Comparison of ENCODE assay signal across 23 cellular contexts in the genomic region with DNA sequence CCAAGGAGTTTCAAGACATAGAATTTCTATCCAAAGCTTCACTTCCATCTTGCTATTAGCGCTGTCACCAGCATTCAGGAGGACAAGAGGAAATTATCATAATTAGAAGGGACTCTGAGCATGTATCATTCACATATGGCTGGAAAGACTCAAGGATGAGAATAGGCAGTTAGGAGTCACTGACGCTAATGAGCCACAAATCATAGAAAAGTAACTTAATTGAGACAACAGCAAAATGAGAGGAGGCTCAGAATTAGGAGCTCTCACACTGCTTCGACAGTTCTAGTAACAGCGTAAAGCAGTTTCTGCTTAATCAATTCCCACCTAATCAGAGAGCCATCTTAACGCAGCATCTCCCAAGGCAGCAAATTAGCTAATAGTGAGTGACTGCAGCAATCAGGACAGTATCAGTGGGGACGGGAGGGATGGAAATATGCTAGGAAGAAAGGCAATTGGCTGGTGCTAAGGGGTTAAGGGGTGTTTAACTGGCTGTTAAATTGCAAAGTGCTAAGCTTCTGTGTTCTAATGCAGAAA. TPM values are rescaled to one million over a fixed set of nuclear protein-coding genes. Genes with fewer than 3 reads are reported as not detected.
A peak's percentile ranks its signal among the peaks of the same experiment; 100 is the strongest.
DNase-seq lines count a peak whose midpoint lies in the region; ATAC-seq and TF ChIP-seq lines count a peak whose summit lies in the region.
"Had no signal": no experiment of that assay in that cellular context is flagged by ENCODE, and none has a peak within 500 bp of the region (broad histone marks: within the 10 kb centered on the region; RNA-seq: fewer than 3 reads in every experiment).

No MANE protein-coding gene starts in this region.

- peaks cover 0 to 53% of the 10 kb centered on the region in 2 experiments; a peak in 2 of 4 replicates for H3K4me1 ChIP-seq in SK-N-SH (ENCODE audit: control insufficient read depth in 1 of 2, insufficient read depth in 2 of 2, low read depth in 1 of 2, low read length in 1 of 2)

- H3K4me3 ChIP-seq in SK-N-SH (ENCODE audit: low read depth in 2 of 2, low read length in 1 of 2): no peak overlapping the region
- no peak overlapping the region for H3K4me3 ChIP-seq in MG63
- H3K4me3 ChIP-seq: psoas muscle, skin epidermis had no signal

- H3K4me3 Mint-ChIP-seq in CD4-positive, alpha-beta T cell: peak overlapping the region; percentile 46
- peak overlapping the region; percentile 70 for H3K4me3 Mint-ChIP-seq in activated T-helper 17 cell treated with anti-CD3 and anti-CD28 coated beads, Interleukin-2, amount 50 U/mL, for 72 hours
- H3K4me3 Mint-ChIP-seq in naive thymus-derived CD8-positive, alpha-beta T cell: peak overlapping the region in 9 of 10 donors; percentile 15 to 85 (median 75)

- H3K27me3 ChIP-seq in SK-N-SH (ENCODE audit: insufficient read depth): no peaks in the 10 kb centered on the region
- H3K27me3 ChIP-seq in CD4-positive, alpha-beta T cell (ENCODE audit: control insufficient read depth, insufficient read depth, low read length): no peaks in the 10 kb centered on the region
- no peaks in the 10 kb centered on the region for H3K27me3 ChIP-seq in MG63

- peak overlapping the region; percentile 80 for H3K27ac Mint-ChIP-seq in CD4-positive, alpha-beta T cell
- peak overlapping the region; percentile 82 for H3K27ac Mint-ChIP-seq in activated T-helper 17 cell treated with anti-CD3 and anti-CD28 coated beads, Interleukin-2, amount 50 U/mL, for 72 hours
- peak overlapping the region; percentile 56 to 96 (median 93) for H3K27ac Mint-ChIP-seq in naive thymus-derived CD8-positive, alpha-beta T cell

- H3K36me3 ChIP-seq in SK-N-SH (replicated peaks in 1 of 2; ENCODE audit: control insufficient read depth in 1 of 2, insufficient read depth in 2 of 2, low read length in 1 of 2) (no peaks in the 10 kb centered on the region), MG63 (no peaks in the 10 kb centered on the region)

- DNase-seq in SK-N-SH (no peak), MG63 (no peak), globus pallidus (ENCODE audit: low spot score) (no peak)
- no peak for DNase-seq in CD4-positive, alpha-beta T cell
- DNase-seq in naive thymus-derived CD8-positive, alpha-beta T cell: no peak
- DNase-seq: DMS79 treated with DMSO at 0.1 percent for 48 hours; effector CD8-positive, alpha-beta T cell; foreskin melanocyte; hippocampal formation; left ventricle myocardium superior; midbrain; NCI-H187; NCI-H69; psoas muscle; stimulated activated CD4-positive, alpha-beta T cell treated with anti-CD3 and anti-CD28 coated beads, Interleukin-1b, Interleukin-23, amount 100 ng/mL, for 48 hours had no signal

- no peaks in the 10 kb centered on the region for H3K9me2 ChIP-seq in SK-N-SH

- TF ChIP-seq RAD21 in SK-N-SH (IDR thresholded peaks at IDR 0.05; ENCODE audit: low read length): peak; percentile 7; the same call in 1 of the 2 replicates

- no peaks in the 10 kb centered on the region for H3K27me3 Mint-ChIP-seq in CD4-positive, alpha-beta T cell
- H3K27me3 Mint-ChIP-seq in activated T-helper 17 cell treated with anti-CD3 and anti-CD28 coated beads, Interleukin-2, amount 50 U/mL, for 72 hours: no peaks in the 10 kb centered on the region
- H3K27me3 Mint-ChIP-seq in naive thymus-derived CD8-positive, alpha-beta T cell: no peaks in the 10 kb centered on the region

- H3K36me3 Mint-ChIP-seq in CD4-positive, alpha-beta T cell (ENCODE audit: low read depth): peaks cover 65% of the 10 kb centered on the region
- peaks cover 63% of the 10 kb centered on the region for H3K36me3 Mint-ChIP-seq in activated T-helper 17 cell treated with anti-CD3 and anti-CD28 coated beads, Interleukin-2, amount 50 U/mL, for 72 hours (ENCODE audit: low read depth)
- peaks cover 0 to 23% (median 2%) of the 10 kb centered on the region in 3 donors for H3K36me3 Mint-ChIP-seq in naive thymus-derived CD8-positive, alpha-beta T cell

- no peaks in the 10 kb centered on the region for H3K79me2 ChIP-seq in SK-N-SH (ENCODE audit: insufficient read depth)

- no peaks in the 10 kb centered on the region for H4K20me1 ChIP-seq in SK-N-SH (ENCODE audit: insufficient read depth)

- intact Hi-C loops in CD4-positive, alpha-beta T cell (cut with DNase I, micrococcal nuclease): no loop called here

- no peaks in the 10 kb centered on the region for H3K9me3 ChIP-seq in SK-N-SH
- no peaks in the 10 kb centered on the region for H3K9me3 ChIP-seq in CD4-positive, alpha-beta T cell (ENCODE audit: control insufficient read depth, low read length)
- no peaks in the 10 kb centered on the region for H3K9me3 ChIP-seq in MG63
- H3K9me3 ChIP-seq: psoas muscle had no signal

- H3K9ac ChIP-seq in SK-N-SH: no peak overlapping the region
- H3K9ac ChIP-seq: KMS-11 had no signal

- CTCF ChIA-PET in SK-N-SH (lab: Yijun Ruan, JAX): interaction anchor here (0.8 to 2.0 kb wide), 5 partner anchors 11 to 164 kb away, joined by 3 to 7 read pairs (median 6); no protein-coding TSS in a partner anchor
- CTCF ChIA-PET in CD4-positive, alpha-beta T cell (lab: Charles Lee): interaction anchor here (0.7 kb wide), 1 partner anchor 29 kb away, joined by 3 read pairs; no protein-coding TSS in a partner anchor

- no peak for TF ChIP-seq CTCF in SK-N-SH (IDR thresholded peaks at IDR 0.05)
- TF ChIP-seq CTCF in CD4-positive, alpha-beta T cell (IDR thresholded peaks at IDR 0.05): no peak

- H3K9me3 Mint-ChIP-seq in CD4-positive, alpha-beta T cell: no peaks in the 10 kb centered on the region
- no peaks in the 10 kb centered on the region for H3K9me3 Mint-ChIP-seq in activated T-helper 17 cell treated with anti-CD3 and anti-CD28 coated beads, Interleukin-2, amount 50 U/mL, for 72 hours
- H3K9me3 Mint-ChIP-seq in naive thymus-derived CD8-positive, alpha-beta T cell: no peaks in the 10 kb centered on the region

- ATAC-seq in SK-N-SH treated with all-trans-retinoic acid at 6 μM for 48 hours (no peak), HG02852 (IDR thresholded peaks at IDR 0.05; ENCODE audit: unreplicated experiment) (no peak)
- no peak for ATAC-seq in CD4-positive, alpha-beta T cell (ENCODE audit: poor library complexity)
- ATAC-seq in activated T-helper 17 cell treated with anti-CD3 and anti-CD28 coated beads, Interleukin-2, amount 50 U/mL, for 72 hours (replicated peaks): no peak
- no peak for ATAC-seq in naive thymus-derived CD8-positive, alpha-beta T cell
- ATAC-seq: esophagus mucosa, left ventricle myocardium superior, psoas muscle had no signal

- no peak overlapping the region for H2AFZ ChIP-seq in SK-N-SH (ENCODE audit: low read depth)

- peak overlapping the region in 1 of 2 experiments; percentile 62; a peak in 2 of 4 replicates for H3K27ac ChIP-seq in SK-N-SH (ENCODE audit: low read depth in 2 of 2, low read length in 1 of 2)
- H3K27ac ChIP-seq in CD4-positive, alpha-beta T cell (ENCODE audit: low read depth, low read length): no peak overlapping the region
- H3K27ac ChIP-seq: 22Rv1, KMS-11, psoas muscle, RWPE1, skin epidermis had no signal

- H3K4me2 ChIP-seq in SK-N-SH: no peak overlapping the region
- H3K4me2 ChIP-seq: KMS-11 had no signal

- no peaks in the 10 kb centered on the region for H3F3A ChIP-seq in SK-N-SH (replicated peaks; ENCODE audit: insufficient read depth)

- TF ChIP-seq EP300 in SK-N-SH (IDR thresholded peaks at IDR 0.05; ENCODE audit: borderline replicate concordance in 1 of 2, low read depth in 1 of 2, low read length in 1 of 2): peak in 1 of 2 experiments; percentile 52; a peak in 2 of 4 replicates

- H3K4me1 Mint-ChIP-seq in CD4-positive, alpha-beta T cell (ENCODE audit: low read depth): peaks cover 85% of the 10 kb centered on the region
- H3K4me1 Mint-ChIP-seq in activated T-helper 17 cell treated with anti-CD3 and anti-CD28 coated beads, Interleukin-2, amount 50 U/mL, for 72 hours: peaks cover 63% of the 10 kb centered on the region
- H3K4me1 Mint-ChIP-seq in naive thymus-derived CD8-positive, alpha-beta T cell: peaks cover 55 to 94% (median 88%) of the 10 kb centered on the region in 4 donors

- WGBS in SK-N-SH (ENCODE audit: low lambda C conversion rate): 75% methylated on average over 6 of the region's 6 CpGs

- POLR2A ChIA-PET in SK-N-SH (lab: Yijun Ruan, JAX): interaction anchor here (0.9 to 1.1 kb wide), 3 partner anchors 16 to 98 kb away, joined by 3 read pairs; no protein-coding TSS in a partner anchor
- POLR2A ChIA-PET in CD4-positive, alpha-beta T cell (lab: Charles Lee): interaction anchor here (0.6 to 1.9 kb wide), 6 partner anchors 11 to 79 kb away, joined by 3 to 10 read pairs (median 4); no protein-coding TSS in a partner anchor
- POLR2A ChIA-PET in naive thymus-derived CD8-positive, alpha-beta T cell (lab: Charles Lee): interaction anchor here (0.5 to 2.3 kb wide), 16 partner anchors 9 to 299 kb away, joined by 3 to 10 read pairs (median 4); a partner anchor contains a TSS

TF ChIP-seq in SK-N-SH, 30 proteins besides CTCF, POLR2A, EP300 and RAD21 (continues in another document):
- no peak for TF ChIP-seq TAF1 (IDR thresholded peaks at IDR 0.05; ENCODE audit: borderline replicate concordance, low read depth, low read length)
- no peak for TF ChIP-seq RXRA (IDR thresholded peaks at IDR 0.05; ENCODE audit: borderline replicate concordance, low read depth)
- no peak for TF ChIP-seq ELF1 (IDR thresholded peaks at IDR 0.05)
- no peak for TF ChIP-seq SMC3 (IDR thresholded peaks at IDR 0.05; ENCODE audit: low read depth, low read length)
- TF ChIP-seq FOSL2 (IDR thresholded peaks at IDR 0.05; ENCODE audit: borderline replicate concordance, low read depth): no peak
- TF ChIP-seq TEAD4 (IDR thresholded peaks at IDR 0.05; ENCODE audit: borderline replicate concordance, insufficient read depth): no peak
- peak; percentile 88 for TF ChIP-seq GATA2 (CRISPR knock-in tag; IDR thresholded peaks at IDR 0.05)

TF ChIP-seq in SK-N-SH treated with all-trans-retinoic acid at 6 μM for 48 hours, 23 proteins besides CTCF, POLR2A, EP300 and RAD21:
- TF ChIP-seq CSDC2 (CRISPR knock-in tag; IDR thresholded peaks at IDR 0.05) (no peak), PPARA (CRISPR knock-in tag; IDR thresholded peaks at IDR 0.05; ENCODE audit: borderline replicate concordance) (no peak), ZNF70 (CRISPR knock-in tag; IDR thresholded peaks at IDR 0.05) (no peak)

RNA-seq across cellular contexts. Expression of a gene that starts 32.8 kb away (rescaled TPM):
- polyA plus RNA-seq in SK-N-SH (2012; rRNA removed): 12.3 and 12.5 TPM in 2 replicates
- polyA plus RNA-seq in SK-N-SH (2012; cell fraction: cytosol; rRNA removed): 6.8 and 7.0 TPM in 2 replicates
- polyA plus RNA-seq in SK-N-SH (2012; cell fraction: nucleus; rRNA removed): 23.4 and 77.4 TPM in 2 replicates
- 100 to 1,000 TPM; 170 to 186 TPM for total RNA-seq in CD4-positive, alpha-beta T cell
- total RNA-seq in activated T-helper 17 cell treated with anti-CD3 and anti-CD28 coated beads, Interleukin-2, amount 50 U/mL, for 72 hours: 100 to 1,000 TPM; 131 to 154 TPM
- total RNA-seq in naive thymus-derived CD8-positive, alpha-beta T cell: 100 to 1,000 TPM; 269 to 279 TPM
- 10 to 100 TPM; 85.8 to 96.1 (median 94.2) TPM for polyA plus RNA-seq in naive thymus-derived CD8-positive, alpha-beta T cell
- total RNA-seq in MG63 (2014; rRNA removed; shearing (Covaris generic); ENCODE audit: low replicate concordance): 0.66 and 5.9 TPM in 2 replicates

Comparison
In these comparisons a context has a peak if more than half of its experiments do, and no peak if none do; other contexts are left out.
1. RNA of a gene that starts 32.8 kb away (total RNA-seq): 269 to 279 TPM in naive thymus-derived CD8-positive, alpha-beta T cell, 170 to 186 TPM in CD4-positive, alpha-beta T cell and 131 to 154 TPM in activated T-helper 17 cell treated with anti-CD3 and anti-CD28 coated beads, Interleukin-2, amount 50 U/mL, for 72 hours; 0.66 to 5.9 TPM in MG63; every median in the first group is over 10 times any median in the second.
2. Peak in every context shown above with its lines, with median percentiles within 50 percentile points of each other: H3K27ac Mint-ChIP-seq and H3K4me3 Mint-ChIP-seq.